ENCODE assay signal across 7 cellular contexts in genomic region chr1:230231739-230232075, GRCh38.
DNase-seq lines count a peak whose midpoint lies in the region; ATAC-seq, FAIRE-seq and TF ChIP-seq lines count a peak whose summit lies in the region.

No MANE protein-coding gene starts in this region.

- H3K27ac Mint-ChIP-seq in astrocyte (ENCODE audit: unreplicated experiment) = no peak overlapping the region
- peak overlapping the region; percentile 44 for H3K27ac Mint-ChIP-seq in stimulated activated effector memory CD8-positive, alpha-beta T cell treated with anti-CD3 and anti-CD28 coated beads, Interleukin-12 subunit alpha, Interleukin-12 subunit beta, amount 100 ng/mL, for 72 hours

- H4K20me1 ChIP-seq in astrocyte (ENCODE audit: insufficient read depth, low read length) = peaks cover 40% of the 10 kb centered on the region

- peak overlapping the region; percentile 45 for H3K27ac ChIP-seq in astrocyte (ENCODE audit: low read depth, low read length)

- no peak for FAIRE-seq in astrocyte (lab: Jason Lieb, UNC)

- no peaks in the 10 kb centered on the region for H3K9me3 ChIP-seq in astrocyte (ENCODE audit: insufficient read depth, low read depth, low read length)

- ATAC-seq in stimulated activated effector memory CD8-positive, alpha-beta T cell treated with anti-CD3 and anti-CD28 coated beads, Interleukin-12 subunit alpha, Interleukin-12 subunit beta, amount 100 ng/mL, for 72 hours = peak; percentile 67
- no peak for ATAC-seq in HG02840 (IDR thresholded peaks at IDR 0.05; ENCODE audit: low FRiP score, unreplicated experiment)
- ATAC-seq in HG02938 (IDR thresholded peaks at IDR 0.05; ENCODE audit: unreplicated experiment) = no peak
- no peak for ATAC-seq in HG03280 (IDR thresholded peaks at IDR 0.05; ENCODE audit: unreplicated experiment)

- H3K36me3 Mint-ChIP-seq in astrocyte (ENCODE audit: low read depth, unreplicated experiment) = peaks cover 31% of the 10 kb centered on the region
- H3K36me3 Mint-ChIP-seq in stimulated activated effector memory CD8-positive, alpha-beta T cell treated with anti-CD3 and anti-CD28 coated beads, Interleukin-12 subunit alpha, Interleukin-12 subunit beta, amount 100 ng/mL, for 72 hours = no peaks in the 10 kb centered on the region

- peaks cover 14% of the 10 kb centered on the region for H3K79me2 ChIP-seq in astrocyte (ENCODE audit: insufficient read depth, low read length)

- peak overlapping the region; percentile 66 for H3K4me2 ChIP-seq in astrocyte (ENCODE audit: low read length)

- H3K27me3 ChIP-seq in astrocyte (ENCODE audit: insufficient read depth, low read length) = no peaks in the 10 kb centered on the region
- H3K27me3 ChIP-seq in kidney epithelial cell (ENCODE audit: control insufficient read depth, insufficient read depth, low read length) = no peaks in the 10 kb centered on the region

- peak overlapping the region; percentile 22 for H3K4me3 Mint-ChIP-seq in astrocyte (ENCODE audit: unreplicated experiment)
- H3K4me3 Mint-ChIP-seq in stimulated activated effector memory CD8-positive, alpha-beta T cell treated with anti-CD3 and anti-CD28 coated beads, Interleukin-12 subunit alpha, Interleukin-12 subunit beta, amount 100 ng/mL, for 72 hours = no peak overlapping the region

- peak; percentile 58 for DNase-seq in NCI-H146 (lab: John Stamatoyannopoulos, UW)
- DNase-seq in astrocyte (ENCODE audit: low read depth) = peak; percentile 60
- peak; percentile 1 for DNase-seq in kidney epithelial cell (ENCODE audit: low read depth)
- no peak for DNase-seq in stimulated activated effector memory CD8-positive, alpha-beta T cell treated with anti-CD3 and anti-CD28 coated beads, Interleukin-12 subunit alpha, Interleukin-12 subunit beta, amount 100 ng/mL, for 72 hours (ENCODE audit: low spot score in 2 of 2)

- no peak for TF ChIP-seq CTCF in astrocyte (IDR thresholded peaks at IDR 0.05; ENCODE audit: insufficient read depth, low read depth, low read length)
- TF ChIP-seq CTCF in kidney epithelial cell (IDR thresholded peaks at IDR 0.05; ENCODE audit: insufficient read depth, low read length, poor library complexity, severe bottlenecking) = no peak

- H3K36me3 ChIP-seq in astrocyte (ENCODE audit: insufficient read depth, low read length) (peaks cover 2% of the 10 kb centered on the region), kidney epithelial cell (ENCODE audit: control insufficient read depth, insufficient read depth, low read length) (no peaks in the 10 kb centered on the region)

- H2AFZ ChIP-seq in astrocyte (ENCODE audit: low read depth, low read length) = no peak overlapping the region

- H3K4me3 ChIP-seq in astrocyte (ENCODE audit: insufficient read depth, low read depth, low read length) (peak overlapping the region; percentile 27), kidney epithelial cell (ENCODE audit: low read depth, low read length) (no peak overlapping the region)

- no peaks in the 10 kb centered on the region for H3K27me3 Mint-ChIP-seq in astrocyte (ENCODE audit: low read depth, unreplicated experiment)

- no peaks in the 10 kb centered on the region for H3K9me3 Mint-ChIP-seq in astrocyte (ENCODE audit: unreplicated experiment)
- H3K9me3 Mint-ChIP-seq in stimulated activated effector memory CD8-positive, alpha-beta T cell treated with anti-CD3 and anti-CD28 coated beads, Interleukin-12 subunit alpha, Interleukin-12 subunit beta, amount 100 ng/mL, for 72 hours = no peaks in the 10 kb centered on the region

- H3K4me1 ChIP-seq in astrocyte (ENCODE audit: insufficient read depth, low read length) = peaks cover 14% of the 10 kb centered on the region

- H3K4me1 Mint-ChIP-seq in astrocyte (ENCODE audit: low read depth, unreplicated experiment) = peaks cover 24% of the 10 kb centered on the region
- peaks cover 21% of the 10 kb centered on the region for H3K4me1 Mint-ChIP-seq in stimulated activated effector memory CD8-positive, alpha-beta T cell treated with anti-CD3 and anti-CD28 coated beads, Interleukin-12 subunit alpha, Interleukin-12 subunit beta, amount 100 ng/mL, for 72 hours

- H3K9ac ChIP-seq in astrocyte (ENCODE audit: low read length) = peak overlapping the region; percentile 24

Comparison
In these comparisons a context has a peak if more than half of its experiments do, and no peak if none do; other contexts are left out.
1. DNase-seq: peak in NCI-H146 (single experiment), astrocyte (single experiment) and kidney epithelial cell (single experiment); none in stimulated activated effector memory CD8-positive, alpha-beta T cell treated with anti-CD3 and anti-CD28 coated beads, Interleukin-12 subunit alpha, Interleukin-12 subunit beta, amount 100 ng/mL, for 72 hours (0 of 2).